In genomic region chr1:186722711-186723309, GRCh38 we compare ENCODE assay signal across 8 cellular contexts. TPM values are rescaled to one million over a fixed set of nuclear protein-coding genes. Genes with fewer than 3 reads are reported as not detected.
DNase-seq lines count a peak whose midpoint lies in the region; ATAC-seq and TF ChIP-seq lines count a peak whose summit lies in the region.

No MANE protein-coding gene starts in this region.

- peak; percentile 84 for TF ChIP-seq CTCF in LNCAP (IDR thresholded peaks at IDR 0.05)
- TF ChIP-seq CTCF in adrenal gland (IDR thresholded peaks at IDR 0.05), result peak in 4 of 6 experiments; percentile 17 to 47 (median 34)
- TF ChIP-seq CTCF in right lobe of liver (IDR thresholded peaks at IDR 0.05), result peak in 3 of 4 donors; percentile 45 to 54 (median 51)

- ATAC-seq in GM21529 (IDR thresholded peaks at IDR 0.05; ENCODE audit: unreplicated experiment) (peak; percentile 82), right lobe of liver (peak; percentile 25 to 48 (median 40)), GM19397 (IDR thresholded peaks at IDR 0.05; ENCODE audit: unreplicated experiment) (no peak)

- H3K4me3 ChIP-seq in adrenal gland, result no peak overlapping the region
- no peak overlapping the region for H3K4me3 ChIP-seq in right lobe of liver

- TF ChIP-seq POLR2A in adrenal gland (IDR thresholded peaks at IDR 0.05) (no peak), right lobe of liver (IDR thresholded peaks at IDR 0.05) (no peak)

- no peaks in the 10 kb centered on the region for H3K27me3 ChIP-seq in adrenal gland
- H3K27me3 ChIP-seq in right lobe of liver, result no peaks in the 10 kb centered on the region

- no peak overlapping the region for H3K27ac ChIP-seq in adrenal gland
- H3K27ac ChIP-seq in right lobe of liver, result no peak overlapping the region

- no peaks in the 10 kb centered on the region for H3K36me3 ChIP-seq in adrenal gland (replicated peaks in 1 of 2)
- H3K36me3 ChIP-seq in right lobe of liver, result no peaks in the 10 kb centered on the region

- DNase-seq in NCI-H524 (lab: John Stamatoyannopoulos, UW) (peak; percentile 7), NCI-H524 treated with DMSO at 0.1 percent for 48 hours (lab: John Stamatoyannopoulos, UW) (no peak), adrenal gland (peak in 2 of 7 donors; percentile 24 to 41), right lobe of liver (no peak)
- DNase-seq in stimulated activated naive CD4-positive, alpha-beta T cell (lab: John Stamatoyannopoulos, UW), result no peak

- intact Hi-C loops in adrenal gland (cut with DNase I), result no loop called here
- intact Hi-C loops in right lobe of liver (cut with DNase I), result no loop called here

- no peaks in the 10 kb centered on the region for H3K4me1 ChIP-seq in adrenal gland (replicated peaks in 1 of 2)
- H3K4me1 ChIP-seq in right lobe of liver, result no peaks in the 10 kb centered on the region

- H3K9me3 ChIP-seq in adrenal gland (replicated peaks in 1 of 3) (no peaks in the 10 kb centered on the region), right lobe of liver (no peaks in the 10 kb centered on the region)

- 51 to 72% (median 61%) methylated on average over 3 of the region's 3 CpGs for WGBS in adrenal gland, 4 donors
- WGBS in right lobe of liver (ENCODE audit: insufficient coverage, low coverage, low lambda C conversion rate, missing lambda C conversion rate), result 36% methylated on average over 3 of the region's 3 CpGs

RNA-seq across cellular contexts. Expression of gene PTGS2, which starts 42.6 kb away (rescaled TPM):
- total RNA-seq in adrenal gland, result 10 to 100 TPM in 2 of 8 donors, 1 to 10 TPM in 6; 1.5 to 21.5 (median 3.1) TPM
- 10 to 100 TPM in 1 of 3 donors, 1 to 10 TPM in 1, under 1 TPM in 1; 0.77 to 13.6 (median 1.1) TPM for polyA plus RNA-seq in adrenal gland
- 1 to 10 TPM in 1 of 6 experiments, under 1 TPM in 5; 0.09 to 3.0 (median 0.42) TPM for total RNA-seq in right lobe of liver

Comparison
In these comparisons a context has a peak if more than half of its experiments do, and no peak if none do; other contexts are left out.
1. DNase-seq: peak in NCI-H524 (2 of 2); none in NCI-H524 treated with DMSO at 0.1 percent for 48 hours (single experiment), right lobe of liver (0 of 3) and stimulated activated naive CD4-positive, alpha-beta T cell (0 of 6).
2. Peak in every context shown above with its lines, with median percentiles within 50 percentile points of each other: CTCF ChIP-seq.